Comparison of ENCODE assay signal across 8 cellular contexts in genomic region chr5:102866315-102866693, GRCh38.
DNase-seq lines count a peak whose midpoint lies in the region; ATAC-seq and TF ChIP-seq lines count a peak whose summit lies in the region.

No MANE protein-coding gene starts in this region.

- peak overlapping the region; percentile 73 for H3K4me3 Mint-ChIP-seq in activated naive CD8-positive, alpha-beta T cell treated with anti-CD3 and anti-CD28 coated beads, Interleukin-2, amount 50 U/mL, for 24 hours
- peak overlapping the region; percentile 80 to 83 for H3K4me3 Mint-ChIP-seq in stimulated activated naive B cell treated with anti-CD40 and anti-IgM and Interleukin-4, amounts not matched to agents 10 μg/mL and 1 μg/mL and 100 μg/mL, for 72 hours

- H3K4me3 ChIP-seq in AG10803 (ENCODE audit: low read length), result peak overlapping the region; percentile 73
- peak overlapping the region; percentile 90 for H3K4me3 ChIP-seq in iPS-20b (ENCODE audit: low read length)

- peak; percentile 1 for ATAC-seq in HG02588 (IDR thresholded peaks at IDR 0.05; ENCODE audit: unreplicated experiment)
- ATAC-seq in activated naive CD8-positive, alpha-beta T cell treated with anti-CD3 and anti-CD28 coated beads, Interleukin-2, amount 50 U/mL, for 24 hours, result no peak
- no peak for ATAC-seq in stimulated activated naive B cell treated with anti-CD40 and anti-IgM and Interleukin-4, amounts not matched to agents 10 μg/mL and 1 μg/mL and 100 μg/mL, for 72 hours (replicated peaks)
- ATAC-seq in HG02759 (IDR thresholded peaks at IDR 0.05; ENCODE audit: unreplicated experiment), result no peak
- no peak for ATAC-seq in GM21390 (IDR thresholded peaks at IDR 0.05; ENCODE audit: unreplicated experiment)

- H3K27me3 ChIP-seq in iPS-20b (ENCODE audit: insufficient read depth, low read length), result no peaks in the 10 kb centered on the region

- H3K9me3 Mint-ChIP-seq in activated naive CD8-positive, alpha-beta T cell treated with anti-CD3 and anti-CD28 coated beads, Interleukin-2, amount 50 U/mL, for 24 hours, result peaks cover 5% of the 10 kb centered on the region
- no peaks in the 10 kb centered on the region for H3K9me3 Mint-ChIP-seq in stimulated activated naive B cell treated with anti-CD40 and anti-IgM and Interleukin-4, amounts not matched to agents 10 μg/mL and 1 μg/mL and 100 μg/mL, for 72 hours

- peaks cover 16% of the 10 kb centered on the region for H3K27me3 Mint-ChIP-seq in activated naive CD8-positive, alpha-beta T cell treated with anti-CD3 and anti-CD28 coated beads, Interleukin-2, amount 50 U/mL, for 24 hours
- H3K27me3 Mint-ChIP-seq in stimulated activated naive B cell treated with anti-CD40 and anti-IgM and Interleukin-4, amounts not matched to agents 10 μg/mL and 1 μg/mL and 100 μg/mL, for 72 hours, result peaks cover 15 to 21% of the 10 kb centered on the region in 2 donors

- no peaks in the 10 kb centered on the region for H3K36me3 ChIP-seq in iPS-20b (ENCODE audit: insufficient read depth, low read depth, low read length)

- peak overlapping the region; percentile 88 for H3K9ac ChIP-seq in iPS-20b (ENCODE audit: low read depth, low read length)

- DNase-seq in AG10803 (ENCODE audit: low read depth), result peak; percentile 16
- DNase-seq in activated naive CD8-positive, alpha-beta T cell treated with anti-CD3 and anti-CD28 coated beads, Interleukin-2, amount 50 U/mL, for 24 hours, result no peak
- no peak for DNase-seq in stimulated activated naive B cell treated with anti-CD40 and anti-IgM and Interleukin-4, amounts not matched to agents 10 μg/mL and 1 μg/mL and 100 μg/mL, for 72 hours
- DNase-seq in UCSD-AML1 (lab: John Stamatoyannopoulos, UW; ENCODE audit: unreplicated experiment), result no peak

- H3K4me1 ChIP-seq in iPS-20b (ENCODE audit: insufficient read depth, low read length), result peaks cover 20% of the 10 kb centered on the region; the same call in 1 of the 2 replicates

- peaks cover 13% of the 10 kb centered on the region for H3K4me1 Mint-ChIP-seq in activated naive CD8-positive, alpha-beta T cell treated with anti-CD3 and anti-CD28 coated beads, Interleukin-2, amount 50 U/mL, for 24 hours
- peaks cover 6 to 16% of the 10 kb centered on the region in 2 donors for H3K4me1 Mint-ChIP-seq in stimulated activated naive B cell treated with anti-CD40 and anti-IgM and Interleukin-4, amounts not matched to agents 10 μg/mL and 1 μg/mL and 100 μg/mL, for 72 hours

- TF ChIP-seq CTCF in AG10803 (conservative IDR thresholded peaks at IDR 0.05; ENCODE audit: low read length), result 0 out of 2 replicates have a peak, but pooled peaks have one; percentile 11

- H3K27ac ChIP-seq in iPS-20b (ENCODE audit: low read length), result no peak overlapping the region

- no peaks in the 10 kb centered on the region for H3K9me3 ChIP-seq in iPS-20b (ENCODE audit: insufficient read depth, low read depth, low read length)

- no peak overlapping the region for H3K27ac Mint-ChIP-seq in activated naive CD8-positive, alpha-beta T cell treated with anti-CD3 and anti-CD28 coated beads, Interleukin-2, amount 50 U/mL, for 24 hours
- peak overlapping the region; percentile 39 for H3K27ac Mint-ChIP-seq in stimulated activated naive B cell treated with anti-CD40 and anti-IgM and Interleukin-4, amounts not matched to agents 10 μg/mL and 1 μg/mL and 100 μg/mL, for 72 hours

- peaks cover 29% of the 10 kb centered on the region for H3K36me3 Mint-ChIP-seq in activated naive CD8-positive, alpha-beta T cell treated with anti-CD3 and anti-CD28 coated beads, Interleukin-2, amount 50 U/mL, for 24 hours (ENCODE audit: low read depth)
- H3K36me3 Mint-ChIP-seq in stimulated activated naive B cell treated with anti-CD40 and anti-IgM and Interleukin-4, amounts not matched to agents 10 μg/mL and 1 μg/mL and 100 μg/mL, for 72 hours, result peaks cover 10% of the 10 kb centered on the region in 2 donors
